Comparison of ENCODE assay signal across 10 cellular contexts in genomic region chr11:898160-898517, GRCh38. TPM values are rescaled to one million over a fixed set of nuclear protein-coding genes. Genes with fewer than 3 reads are reported as not detected.
DNase-seq lines count a peak whose midpoint lies in the region; ATAC-seq, FAIRE-seq and TF ChIP-seq lines count a peak whose summit lies in the region.
"Had no signal": no experiment of that assay in that cellular context is flagged by ENCODE, and none has a peak within 500 bp of the region (broad histone marks: within the 10 kb centered on the region; RNA-seq: fewer than 3 reads in every experiment).

No MANE protein-coding gene starts in this region.

- no peak for ATAC-seq in stimulated activated effector memory CD8-positive, alpha-beta T cell treated with anti-CD3 and anti-CD28 coated beads, Interleukin-12 subunit alpha, Interleukin-12 subunit beta, amount 100 ng/mL, for 72 hours

- H3K9me3 ChIP-seq in MM.1S (replicated peaks; ENCODE audit: insufficient read depth, low read length) (no peaks in the 10 kb centered on the region), kidney (ENCODE audit: control insufficient read depth in 1 of 2, low read length in 2 of 2) (no peaks in the 10 kb centered on the region)

- no peaks in the 10 kb centered on the region for H3K9me2 ChIP-seq in MM.1S (replicated peaks; ENCODE audit: insufficient read depth, low read length)

- no peak overlapping the region for H3K4me3 Mint-ChIP-seq in nephron
- H3K4me3 Mint-ChIP-seq in stimulated activated effector memory CD8-positive, alpha-beta T cell treated with anti-CD3 and anti-CD28 coated beads, Interleukin-12 subunit alpha, Interleukin-12 subunit beta, amount 100 ng/mL, for 72 hours = no peak overlapping the region

- DNase-seq in GM12864 (ENCODE audit: low read depth) = no peak
- DNase-seq in MM.1S = no peak
- DNase-seq in bronchial epithelial cell (ENCODE audit: low read depth) = no peak
- DNase-seq in stimulated activated CD8-positive, alpha-beta memory T cell treated with anti-CD3 and anti-CD28 coated beads, Interleukin-4, amount 100 ng/mL, for 48 hours = no peak
- no peak for DNase-seq in stimulated activated effector memory CD8-positive, alpha-beta T cell treated with anti-CD3 and anti-CD28 coated beads, Interleukin-12 subunit alpha, Interleukin-12 subunit beta, amount 100 ng/mL, for 72 hours (ENCODE audit: low spot score in 2 of 2)
- no peak for DNase-seq in kidney
- DNase-seq in NCI-H187 (lab: John Stamatoyannopoulos, UW) = no peak
- DNase-seq: activated CD4-positive, alpha-beta T cell treated with anti-CD3 and anti-CD28 coated beads for 4 hours had no signal

- no peaks in the 10 kb centered on the region for H4K20me1 ChIP-seq in MM.1S (ENCODE audit: insufficient read depth, low read length)

- intact Hi-C loops in kidney (cut with DNase I) = no loop called here

- no peaks in the 10 kb centered on the region for H3F3A ChIP-seq in MM.1S (ENCODE audit: insufficient read depth, low read length)

- H3K4me1 ChIP-seq in MM.1S (ENCODE audit: low read length) (no peaks in the 10 kb centered on the region), kidney (ENCODE audit: control insufficient read depth in 1 of 2, insufficient read depth in 1 of 2, low read depth in 1 of 2, low read length in 2 of 2) (no peaks in the 10 kb centered on the region)

- FAIRE-seq in bronchial epithelial cell (lab: Jason Lieb, UNC) (no peak), kidney (lab: Jason Lieb, UNC) (no peak)
- FAIRE-seq: endometrium had no signal

- H3K27me3 Mint-ChIP-seq in nephron (ENCODE audit: low read depth) = no peaks in the 10 kb centered on the region

- no peak overlapping the region for H3K4me2 ChIP-seq in MM.1S (ENCODE audit: low read depth, low read length)

- H3K27me3 ChIP-seq in MM.1S (replicated peaks; ENCODE audit: insufficient read depth, low read length) (no peaks in the 10 kb centered on the region), bronchial epithelial cell (ENCODE audit: control insufficient read depth, insufficient read depth, low read length) (no peaks in the 10 kb centered on the region)

- TF ChIP-seq CTCF in GM12864 (IDR thresholded peaks at IDR 0.05; ENCODE audit: low read depth, low read length, missing control alignments) (peak; percentile 20), MM.1S (IDR thresholded peaks at IDR 0.05; ENCODE audit: low read length) (peak; percentile 14; the same call in 1 of the 2 replicates), bronchial epithelial cell (IDR thresholded peaks at IDR 0.05; ENCODE audit: insufficient read depth, low read length, severe bottlenecking) (peak; percentile 11), nephron (IDR thresholded peaks at IDR 0.05; ENCODE audit: unreplicated experiment in 3 of 3) (peak; percentile 33 to 47 (median 40)), kidney (IDR thresholded peaks at IDR 0.05; ENCODE audit: borderline replicate concordance, extremely low read depth, insufficient read depth) (no peak)

- no peaks in the 10 kb centered on the region for H3K9me3 Mint-ChIP-seq in nephron
- no peaks in the 10 kb centered on the region for H3K9me3 Mint-ChIP-seq in stimulated activated effector memory CD8-positive, alpha-beta T cell treated with anti-CD3 and anti-CD28 coated beads, Interleukin-12 subunit alpha, Interleukin-12 subunit beta, amount 100 ng/mL, for 72 hours

- peak overlapping the region; percentile 80 to 89 (median 85) for H3K27ac Mint-ChIP-seq in nephron
- no peak overlapping the region for H3K27ac Mint-ChIP-seq in stimulated activated effector memory CD8-positive, alpha-beta T cell treated with anti-CD3 and anti-CD28 coated beads, Interleukin-12 subunit alpha, Interleukin-12 subunit beta, amount 100 ng/mL, for 72 hours

- H3K36me3 Mint-ChIP-seq in nephron (ENCODE audit: low read depth) = peaks cover 14% of the 10 kb centered on the region
- H3K36me3 Mint-ChIP-seq in stimulated activated effector memory CD8-positive, alpha-beta T cell treated with anti-CD3 and anti-CD28 coated beads, Interleukin-12 subunit alpha, Interleukin-12 subunit beta, amount 100 ng/mL, for 72 hours = peaks cover 26% of the 10 kb centered on the region

- H3K36me3 ChIP-seq in MM.1S (replicated peaks; ENCODE audit: insufficient read depth, low read length) = no peaks in the 10 kb centered on the region
- peaks cover 35% of the 10 kb centered on the region for H3K36me3 ChIP-seq in bronchial epithelial cell (ENCODE audit: control insufficient read depth, insufficient read depth, low read length)
- peaks cover 22 to 31% of the 10 kb centered on the region in 2 donors for H3K36me3 ChIP-seq in kidney (ENCODE audit: control insufficient read depth in 1 of 2, insufficient read depth in 2 of 2, low read length in 2 of 2)

- H3K27ac ChIP-seq in MM.1S (ENCODE audit: low read length) (no peak overlapping the region), kidney (ENCODE audit: low read depth in 2 of 2, low read length in 2 of 2) (no peak overlapping the region)

- no peak overlapping the region for H3K4me3 ChIP-seq in GM12864 (ENCODE audit: low read depth, low read length)
- H3K4me3 ChIP-seq in MM.1S (ENCODE audit: low read length) = no peak overlapping the region
- H3K4me3 ChIP-seq in bronchial epithelial cell (ENCODE audit: low read depth, low read length) = no peak overlapping the region
- H3K4me3 ChIP-seq in kidney (ENCODE audit: low read length in 2 of 2) = no peak overlapping the region

- no peaks in the 10 kb centered on the region for H3K79me2 ChIP-seq in MM.1S (ENCODE audit: low read length)

- H2AFZ ChIP-seq in MM.1S (ENCODE audit: low read length) = no peak overlapping the region

- H3K9ac ChIP-seq in MM.1S (ENCODE audit: low read length) (no peak overlapping the region), kidney (ENCODE audit: low read length in 2 of 2) (no peak overlapping the region)

- H3K4me1 Mint-ChIP-seq in nephron = peaks cover 5% of the 10 kb centered on the region
- H3K4me1 Mint-ChIP-seq in stimulated activated effector memory CD8-positive, alpha-beta T cell treated with anti-CD3 and anti-CD28 coated beads, Interleukin-12 subunit alpha, Interleukin-12 subunit beta, amount 100 ng/mL, for 72 hours = peaks cover 7% of the 10 kb centered on the region

RNA-seq across cellular contexts. Expression of gene CHID1, which starts 12.5 kb away (rescaled TPM):
- total RNA-seq in bronchial epithelial cell (34.1 and 42.6 TPM in 2 replicates), kidney (82.2 TPM)
- polyA plus RNA-seq in kidney (ENCODE audit: insufficient read depth, low read depth, low replicate concordance) = 128 TPM

RNA-seq across cellular contexts. Expression of gene AP2A2, which starts 27.5 kb away (rescaled TPM):
- total RNA-seq in bronchial epithelial cell (9.5 and 17.8 TPM in 2 replicates), kidney (144 TPM)
- 76.5 TPM for polyA plus RNA-seq in kidney (ENCODE audit: insufficient read depth, low read depth, low replicate concordance)

RNA-seq across cellular contexts. Expression of gene TSPAN4, which starts 55.5 kb away (rescaled TPM):
- total RNA-seq in bronchial epithelial cell (50.8 and 71.6 TPM in 2 replicates), kidney (104 TPM)
- 81.2 TPM for polyA plus RNA-seq in kidney (ENCODE audit: insufficient read depth, low read depth, low replicate concordance)

RNA-seq across cellular contexts. Expression of gene POLR2L, which starts 55.8 kb away (rescaled TPM):
- 8.7 and 51.6 TPM in 2 replicates for total RNA-seq in bronchial epithelial cell
- total RNA-seq in kidney = 107 TPM
- polyA plus RNA-seq in kidney (ENCODE audit: insufficient read depth, low read depth, low replicate concordance) = 376 TPM
